In the genomic region with DNA sequence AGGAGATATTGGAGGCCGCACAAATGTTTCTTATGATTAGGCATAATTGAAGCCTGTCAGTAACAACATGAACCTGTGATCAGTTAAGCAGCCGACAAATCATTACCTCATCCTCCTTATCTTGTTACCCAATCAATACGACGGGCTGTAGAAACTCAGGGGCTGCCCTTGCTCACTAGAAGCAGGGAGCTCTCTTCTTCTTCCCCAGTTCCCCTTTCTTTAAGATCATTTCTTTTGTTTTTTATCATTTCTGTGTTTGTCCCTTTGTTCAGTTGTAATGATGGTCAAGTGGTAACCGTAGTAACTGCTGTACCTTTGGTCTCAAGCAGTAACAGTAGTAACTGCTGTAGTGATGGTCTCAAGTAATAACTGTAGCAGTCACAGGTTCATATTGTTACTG, we compare ENCODE assay signal across 29 cellular contexts. TPM values are rescaled to one million over a fixed set of nuclear protein-coding genes. Genes with fewer than 3 reads are reported as not detected.
DNase-seq lines count a peak whose midpoint lies in the region; ATAC-seq and TF ChIP-seq lines count a peak whose summit lies in the region.
"Had no signal": no experiment of that assay in that cellular context is flagged by ENCODE, and none has a peak within 500 bp of the region (broad histone marks: within the 10 kb centered on the region; RNA-seq: fewer than 3 reads in every experiment).

No MANE protein-coding gene starts in this region.

- H3K4me1 Mint-ChIP-seq in activated T-cell treated with anti-CD3 and anti-CD28 coated beads, Interleukin-2, amount 50 U/mL, for 72 hours (ENCODE audit: low read depth) = peaks cover 21% of the 10 kb centered on the region
- H3K4me1 Mint-ChIP-seq in activated CD8-positive, alpha-beta T cell treated with anti-CD3 and anti-CD28 coated beads, Interleukin-2, amount 10 ng/mL, durations not matched to agents 7 days and 5 days (ENCODE audit: low read depth) = peaks cover 30% of the 10 kb centered on the region

- CTCF ChIA-PET in activated CD8-positive, alpha-beta T cell treated with anti-CD3 and anti-CD28 coated beads, Interleukin-2, amount 10 ng/mL, durations not matched to agents 7 days and 5 days (lab: Charles Lee) = interaction anchor here (1.4 to 4.8 kb wide), 3 partner anchors 248 to 546 kb away, joined by 3 to 44 read pairs (median 7); no protein-coding TSS in a partner anchor

- no peaks in the 10 kb centered on the region for H3K9me3 Mint-ChIP-seq in activated T-cell treated with anti-CD3 and anti-CD28 coated beads, Interleukin-2, amount 50 U/mL, for 72 hours
- H3K9me3 Mint-ChIP-seq in activated CD8-positive, alpha-beta T cell treated with anti-CD3 and anti-CD28 coated beads, Interleukin-2, amount 10 ng/mL, durations not matched to agents 7 days and 5 days (ENCODE audit: insufficient read depth) = no peaks in the 10 kb centered on the region
- H3K9me3 Mint-ChIP-seq: activated naive CD4-positive, alpha-beta T cell treated with anti-CD3 and anti-CD28 coated beads, Interleukin-2, amount 10 ng/mL, durations not matched to agents 7 days and 5 days; activated T-cell treated with anti-CD3 and anti-CD28 coated beads, Interleukin-2, amount 50 U/mL, for 4 hours; central memory CD8-positive, alpha-beta T cell; T-cell had no signal

- ATAC-seq in activated T-cell treated with anti-CD3 and anti-CD28 coated beads, Interleukin-2, amount 50 U/mL, for 72 hours (replicated peaks in 1 of 2) = peak; percentile 43 to 50
- ATAC-seq in activated CD8-positive, alpha-beta T cell treated with anti-CD3 and anti-CD28 coated beads, Interleukin-2, amount 10 ng/mL, durations not matched to agents 7 days and 5 days = peak; percentile 59
- ATAC-seq in upper lobe of right lung (peak; percentile 35), GM18867 (IDR thresholded peaks at IDR 0.05; ENCODE audit: unreplicated experiment) (no peak), left ventricle myocardium superior (no peak)
- ATAC-seq: activated T-cell treated with anti-CD3 and anti-CD28 coated beads, Interleukin-2, amount 50 U/mL, for 4 hours; pancreas; right lobe of liver had no signal

- H3K9me3 ChIP-seq in upper lobe of right lung = no peaks in the 10 kb centered on the region
- H3K9me3 ChIP-seq: BLaER1 treated with 17β-estradiol and CSF1 and Interleukin-3, amounts not matched to agents 10 nM and 100 nM; pancreas; right lobe of liver had no signal

- intact Hi-C loops in upper lobe of right lung (cut with DNase I) (no loop called here), left ventricle myocardium superior (cut with micrococcal nuclease) (no loop called here)

- peaks cover 63% of the 10 kb centered on the region for H3K27me3 Mint-ChIP-seq in activated T-cell treated with anti-CD3 and anti-CD28 coated beads, Interleukin-2, amount 50 U/mL, for 72 hours (ENCODE audit: low read depth)
- H3K27me3 Mint-ChIP-seq in activated CD8-positive, alpha-beta T cell treated with anti-CD3 and anti-CD28 coated beads, Interleukin-2, amount 10 ng/mL, durations not matched to agents 7 days and 5 days (ENCODE audit: low read depth) = peaks cover 53% of the 10 kb centered on the region

- H3K4me1 ChIP-seq in upper lobe of right lung = peaks cover 3% of the 10 kb centered on the region
- H3K4me1 ChIP-seq: pancreas, right lobe of liver had no signal

- no peak overlapping the region for H3K4me3 Mint-ChIP-seq in activated T-cell treated with anti-CD3 and anti-CD28 coated beads, Interleukin-2, amount 50 U/mL, for 72 hours
- no peak overlapping the region for H3K4me3 Mint-ChIP-seq in activated CD8-positive, alpha-beta T cell treated with anti-CD3 and anti-CD28 coated beads, Interleukin-2, amount 10 ng/mL, durations not matched to agents 7 days and 5 days
- H3K4me3 Mint-ChIP-seq: activated naive CD4-positive, alpha-beta T cell treated with anti-CD3 and anti-CD28 coated beads, Interleukin-2, amount 10 ng/mL, durations not matched to agents 7 days and 5 days; activated T-cell treated with anti-CD3 and anti-CD28 coated beads, Interleukin-2, amount 50 U/mL, for 4 hours; central memory CD8-positive, alpha-beta T cell; naive B cell had no signal

- H3K27me3 ChIP-seq in upper lobe of right lung = peaks cover 4% of the 10 kb centered on the region
- H3K27me3 ChIP-seq: right lobe of liver had no signal

- no peak overlapping the region for H3K4me3 ChIP-seq in upper lobe of right lung
- H3K4me3 ChIP-seq: BLaER1 treated with 17β-estradiol and CSF1 and Interleukin-3, amounts not matched to agents 10 nM and 100 nM; lung; pancreas; right lobe of liver had no signal

- no peak overlapping the region for H3K27ac Mint-ChIP-seq in activated T-cell treated with anti-CD3 and anti-CD28 coated beads, Interleukin-2, amount 50 U/mL, for 72 hours
- no peak overlapping the region for H3K27ac Mint-ChIP-seq in activated CD8-positive, alpha-beta T cell treated with anti-CD3 and anti-CD28 coated beads, Interleukin-2, amount 10 ng/mL, durations not matched to agents 7 days and 5 days
- H3K27ac Mint-ChIP-seq: T-cell had no signal

- no peaks in the 10 kb centered on the region for H3K36me3 ChIP-seq in upper lobe of right lung
- H3K36me3 ChIP-seq: BLaER1 treated with 17β-estradiol and CSF1 and Interleukin-3, amounts not matched to agents 10 nM and 100 nM; pancreas; right lobe of liver had no signal

- POLR2A ChIA-PET in activated CD8-positive, alpha-beta T cell treated with anti-CD3 and anti-CD28 coated beads, Interleukin-2, amount 10 ng/mL, durations not matched to agents 7 days and 5 days (lab: Charles Lee) = interaction anchor here (1.2 kb wide), 1 partner anchor 258 kb away, joined by 3 read pairs; a partner anchor contains a TSS

- H3K27ac ChIP-seq in upper lobe of right lung = no peak overlapping the region
- H3K27ac ChIP-seq: BLaER1 treated with 17β-estradiol and CSF1 and Interleukin-3, amounts not matched to agents 10 nM and 100 nM; pancreas; right lobe of liver; VCaP had no signal

- DNase-seq in activated T-cell treated with anti-CD3 and anti-CD28 coated beads, Interleukin-2, amount 50 U/mL, for 72 hours = no peak
- DNase-seq in activated T-cell treated with anti-CD3 and anti-CD28 coated beads, Interleukin-2, amount 50 U/mL, for 48 hours = no peak
- DNase-seq in NOMO-1 treated with DMSO at 0.1 percent for 48 hours (lab: John Stamatoyannopoulos, UW; ENCODE audit: unreplicated experiment) (peak; percentile 84), upper lobe of right lung (no peak), NCI-H2227 (lab: John Stamatoyannopoulos, UW; ENCODE audit: unreplicated experiment) (no peak), left ventricle myocardium superior (no peak)
- DNase-seq in activated CD8-positive, alpha-beta T cell treated with anti-CD3 and anti-CD28 coated beads, Interleukin-2, amount 10 ng/mL, durations not matched to agents 7 days and 5 days = no peak
- DNase-seq: activated CD4-positive, alpha-beta T cell treated with anti-CD3 and anti-CD28 coated beads, Interleukin-2, amount 50 U/mL, for 48 hours; activated naive CD4-positive, alpha-beta T cell treated with anti-CD3 and anti-CD28 coated beads, Interleukin-2, amount 10 ng/mL, durations not matched to agents 7 days and 5 days; activated T-cell treated with anti-CD3 and anti-CD28 coated beads, Interleukin-2, amount 50 U/mL, for 4 hours; aorta; foreskin melanocyte; hypothalamus; islet precursor cell; KG1; naive B cell; NCI-H1105 treated with DMSO at 0.1 percent for 48 hours; NCI-H2081; NCI-H510A; pancreas; right lobe of liver; T-cell had no signal

- H3K36me3 Mint-ChIP-seq in activated T-cell treated with anti-CD3 and anti-CD28 coated beads, Interleukin-2, amount 50 U/mL, for 72 hours (ENCODE audit: insufficient read depth in 2 of 2) = no peaks in the 10 kb centered on the region
- H3K36me3 Mint-ChIP-seq in activated CD8-positive, alpha-beta T cell treated with anti-CD3 and anti-CD28 coated beads, Interleukin-2, amount 10 ng/mL, durations not matched to agents 7 days and 5 days (ENCODE audit: low read depth) = no peaks in the 10 kb centered on the region
- H3K36me3 Mint-ChIP-seq: activated naive CD4-positive, alpha-beta T cell treated with anti-CD3 and anti-CD28 coated beads, Interleukin-2, amount 10 ng/mL, durations not matched to agents 7 days and 5 days; naive B cell; T-cell had no signal

- TF ChIP-seq CTCF in upper lobe of right lung (IDR thresholded peaks at IDR 0.05) = no peak

RNA-seq across cellular contexts. Expression of a gene that starts 13.8 kb away (rescaled TPM):
- under 1 TPM; 0.43 to 0.88 TPM for total RNA-seq in activated T-cell treated with anti-CD3 and anti-CD28 coated beads, Interleukin-2, amount 50 U/mL, for 72 hours
- under 1 TPM in 1 of 2 experiments, not detected in 1; 0.21 TPM for total RNA-seq in activated CD8-positive, alpha-beta T cell treated with anti-CD3 and anti-CD28 coated beads, Interleukin-2, amount 10 ng/mL, durations not matched to agents 7 days and 5 days
- total RNA-seq in upper lobe of right lung (140 TPM), left ventricle myocardium superior (19.9 TPM)
- total RNA-seq: A673, epithelial cell of proximal tubule had no signal

RNA-seq across cellular contexts. Expression of a gene that starts 32.9 kb away (rescaled TPM):
- under 1 TPM; 0.24 to 0.53 TPM for total RNA-seq in activated T-cell treated with anti-CD3 and anti-CD28 coated beads, Interleukin-2, amount 50 U/mL, for 72 hours
- 1 to 10 TPM in 1 of 2 experiments, under 1 TPM in 1; 0.94 to 1.1 TPM for total RNA-seq in activated CD8-positive, alpha-beta T cell treated with anti-CD3 and anti-CD28 coated beads, Interleukin-2, amount 10 ng/mL, durations not matched to agents 7 days and 5 days
- 10.9 TPM for total RNA-seq in upper lobe of right lung
- 1.1 TPM for total RNA-seq in left ventricle myocardium superior

RNA-seq across cellular contexts. Expression of a gene that starts 58.1 kb away (rescaled TPM):
- total RNA-seq in activated T-cell treated with anti-CD3 and anti-CD28 coated beads, Interleukin-2, amount 50 U/mL, for 72 hours = 1 to 10 TPM in 1 of 2 donors, under 1 TPM in 1; 0.38 to 1.5 TPM
- under 1 TPM; 0.50 to 0.52 TPM for total RNA-seq in activated CD8-positive, alpha-beta T cell treated with anti-CD3 and anti-CD28 coated beads, Interleukin-2, amount 10 ng/mL, durations not matched to agents 7 days and 5 days
- total RNA-seq in upper lobe of right lung (112 TPM), left ventricle myocardium superior (19.9 TPM)
- total RNA-seq: A673, epithelial cell of proximal tubule had no signal

Comparison
In these comparisons a context has a peak if more than half of its experiments do, and no peak if none do; other contexts are left out.
1. ATAC-seq: peak in activated T-cell treated with anti-CD3 and anti-CD28 coated beads, Interleukin-2, amount 50 U/mL, for 72 hours (2 of 2), activated CD8-positive, alpha-beta T cell treated with anti-CD3 and anti-CD28 coated beads, Interleukin-2, amount 10 ng/mL, durations not matched to agents 7 days and 5 days (single experiment) and upper lobe of right lung (single experiment); none in GM18867 (single experiment) and left ventricle myocardium superior (single experiment).
2. RNA of a gene that starts 13.8 kb away (total RNA-seq): 140 TPM in upper lobe of right lung (single experiment) and 19.9 TPM in left ventricle myocardium superior (single experiment); 0.43 to 0.88 TPM in activated T-cell treated with anti-CD3 and anti-CD28 coated beads, Interleukin-2, amount 50 U/mL, for 72 hours and 0.21 TPM in activated CD8-positive, alpha-beta T cell treated with anti-CD3 and anti-CD28 coated beads, Interleukin-2, amount 10 ng/mL, durations not matched to agents 7 days and 5 days; every median in the first group is over 10 times any median in the second.